In genomic region chr4:126611900-126612299, GRCh38 we compare ENCODE assay signal across 27 cellular contexts.
A peak's percentile ranks its signal among the peaks of the same experiment; 100 is the strongest.
DNase-seq lines count a peak whose midpoint lies in the region; FAIRE-seq and TF ChIP-seq lines count a peak whose summit lies in the region.
"Had no signal": no experiment of that assay in that cellular context is flagged by ENCODE, and none has a peak within 500 bp of the region (broad histone marks: within the 10 kb centered on the region; RNA-seq: fewer than 3 reads in every experiment).

No MANE protein-coding gene starts in this region.

- H3K27ac ChIP-seq in astrocyte (ENCODE audit: low read depth, low read length) (no peak overlapping the region), adrenal gland (no peak overlapping the region)
- H3K27ac ChIP-seq: A549, body of pancreas, testis, vagina had no signal

- H4K20me1 ChIP-seq in astrocyte (ENCODE audit: insufficient read depth, low read length) = no peaks in the 10 kb centered on the region

- H3K27ac Mint-ChIP-seq in HFFc6 (no peak overlapping the region), astrocyte (ENCODE audit: unreplicated experiment) (no peak overlapping the region)
- H3K27ac Mint-ChIP-seq: activated naive CD4-positive, alpha-beta T cell treated with anti-CD3 and anti-CD28 coated beads, Interleukin-2, amount 50 U/mL, for 24 hours; activated T-cell treated with anti-CD3 and anti-CD28 coated beads, Interleukin-2, amount 50 U/mL, for 72 hours; CD8-positive, alpha-beta memory T cell; naive B cell had no signal

- no peak for TF ChIP-seq CTCF in HFFc6 (IDR thresholded peaks at IDR 0.05)
- no peak for TF ChIP-seq CTCF in astrocyte (IDR thresholded peaks at IDR 0.05; ENCODE audit: insufficient read depth, low read depth, low read length)
- TF ChIP-seq CTCF in fibroblast of villous mesenchyme (IDR thresholded peaks at IDR 0.05; ENCODE audit: insufficient read depth, low read depth, low read length) = no peak
- TF ChIP-seq CTCF in adrenal gland (IDR thresholded peaks at IDR 0.05) = no peak

- H3K4me3 Mint-ChIP-seq in HFFc6 (no peak overlapping the region), astrocyte (ENCODE audit: unreplicated experiment) (no peak overlapping the region)
- H3K4me3 Mint-ChIP-seq: activated naive CD4-positive, alpha-beta T cell treated with anti-CD3 and anti-CD28 coated beads, Interleukin-2, amount 50 U/mL, for 24 hours; activated T-cell treated with anti-CD3 and anti-CD28 coated beads, Interleukin-2, amount 50 U/mL, for 72 hours; CD8-positive, alpha-beta memory T cell; naive B cell had no signal

- no peaks in the 10 kb centered on the region for H3K27me3 ChIP-seq in astrocyte (ENCODE audit: insufficient read depth, low read length)
- no peaks in the 10 kb centered on the region for H3K27me3 ChIP-seq in adrenal gland
- H3K27me3 ChIP-seq: body of pancreas, testis, vagina had no signal

- H3K27me3 Mint-ChIP-seq in HFFc6 (ENCODE audit: insufficient read depth) (no peaks in the 10 kb centered on the region), astrocyte (ENCODE audit: low read depth, unreplicated experiment) (no peaks in the 10 kb centered on the region)
- H3K27me3 Mint-ChIP-seq: activated naive CD4-positive, alpha-beta T cell treated with anti-CD3 and anti-CD28 coated beads, Interleukin-2, amount 50 U/mL, for 24 hours; CD8-positive, alpha-beta memory T cell; naive B cell had no signal

- no peak overlapping the region for H3K4me3 ChIP-seq in astrocyte (ENCODE audit: insufficient read depth, low read depth, low read length)
- H3K4me3 ChIP-seq in fibroblast of villous mesenchyme (ENCODE audit: low read depth, low read length) = no peak overlapping the region
- no peak overlapping the region for H3K4me3 ChIP-seq in adrenal gland
- H3K4me3 ChIP-seq: A549, body of pancreas, testis, vagina had no signal

- H3K9me3 ChIP-seq in astrocyte (ENCODE audit: insufficient read depth, low read depth, low read length) = no peaks in the 10 kb centered on the region
- H3K9me3 ChIP-seq in adrenal gland (replicated peaks in 1 of 3) = no peaks in the 10 kb centered on the region
- H3K9me3 ChIP-seq: A549, body of pancreas, testis, vagina had no signal

- intact Hi-C loops in adrenal gland (cut with DNase I) = no loop called here

- no peak for TF ChIP-seq POLR2A in adrenal gland (IDR thresholded peaks at IDR 0.05)

- H3K9me3 Mint-ChIP-seq in HFFc6 = no peaks in the 10 kb centered on the region
- H3K9me3 Mint-ChIP-seq in astrocyte (ENCODE audit: unreplicated experiment) = no peaks in the 10 kb centered on the region

- H3K36me3 Mint-ChIP-seq in HFFc6 (ENCODE audit: low read depth) = no peaks in the 10 kb centered on the region
- H3K36me3 Mint-ChIP-seq in astrocyte (ENCODE audit: low read depth, unreplicated experiment) = no peaks in the 10 kb centered on the region
- H3K36me3 Mint-ChIP-seq: activated naive CD4-positive, alpha-beta T cell treated with anti-CD3 and anti-CD28 coated beads, Interleukin-2, amount 50 U/mL, for 24 hours; CD8-positive, alpha-beta memory T cell; naive B cell had no signal

- no peak overlapping the region for H3K4me2 ChIP-seq in astrocyte (ENCODE audit: low read length)
- H3K4me2 ChIP-seq: A549 had no signal

- 43 to 54% (median 47%) methylated on average over 4 of the region's 4 CpGs for WGBS in adrenal gland, 4 donors

- H3K36me3 ChIP-seq in astrocyte (ENCODE audit: insufficient read depth, low read length) (no peaks in the 10 kb centered on the region), adrenal gland (replicated peaks in 1 of 2) (no peaks in the 10 kb centered on the region)
- H3K36me3 ChIP-seq: vagina had no signal

- H3K9ac ChIP-seq in astrocyte (ENCODE audit: low read length) = no peak overlapping the region

- no peak overlapping the region for H2AFZ ChIP-seq in astrocyte (ENCODE audit: low read depth, low read length)

- peaks cover 4% of the 10 kb centered on the region; the same call in 1 of the 2 replicates for H3K4me1 Mint-ChIP-seq in HFFc6 (ENCODE audit: low read depth)
- H3K4me1 Mint-ChIP-seq in astrocyte (ENCODE audit: low read depth, unreplicated experiment) = no peaks in the 10 kb centered on the region
- H3K4me1 Mint-ChIP-seq: activated naive CD4-positive, alpha-beta T cell treated with anti-CD3 and anti-CD28 coated beads, Interleukin-2, amount 50 U/mL, for 24 hours; CD8-positive, alpha-beta memory T cell; naive B cell had no signal

- FAIRE-seq in astrocyte (lab: Jason Lieb, UNC) = no peak
- FAIRE-seq: A549, endometrium, frontal cortex had no signal

- DNase-seq in AG08395 (ENCODE audit: low spot score) (peak; percentile 57), HFFc6 (peak; percentile 37), astrocyte (ENCODE audit: low read depth) (peak; percentile 34), fibroblast of villous mesenchyme (ENCODE audit: low read depth) (peak; percentile 50), DMS 273 treated with DMSO at 0.1 percent for 48 hours (lab: John Stamatoyannopoulos, UW) (no peak), NCI-H2029 treated with DMSO at 0.1 percent for 48 hours (lab: John Stamatoyannopoulos, UW) (no peak), adrenal gland (no peak)
- DNase-seq in activated T-cell treated with anti-CD3 and anti-CD28 coated beads, Interleukin-2, amount 50 U/mL, for 48 hours = no peak
- DNase-seq: activated CD4-positive, alpha-beta T cell treated with anti-CD3 and anti-CD28 coated beads for 1 hour; activated CD8-positive, alpha-beta memory T cell treated with anti-CD3 and anti-CD28 coated beads for 24 hours; activated T-cell treated with anti-CD3 and anti-CD28 coated beads, Interleukin-2, amount 50 U/mL, for 72 hours; body of pancreas; CD8-positive, alpha-beta memory T cell; cortex of kidney; kidney glomerular epithelial cell; mesendoderm; naive B cell; NCI-H1417; NCI-H524 treated with DMSO at 0.1 percent for 48 hours; right cardiac atrium; T-helper 9 cell; testis had no signal

- H3K4me1 ChIP-seq in astrocyte (ENCODE audit: insufficient read depth, low read length) = no peaks in the 10 kb centered on the region
- no peaks in the 10 kb centered on the region for H3K4me1 ChIP-seq in adrenal gland (replicated peaks in 1 of 2)
- H3K4me1 ChIP-seq: A549, body of pancreas, testis, vagina had no signal

- H3K79me2 ChIP-seq in astrocyte (ENCODE audit: insufficient read depth, low read length) = no peaks in the 10 kb centered on the region

Comparison
In these comparisons a context has a peak if more than half of its experiments do, and no peak if none do; other contexts are left out.
1. DNase-seq: peak in AG08395 (single experiment), HFFc6 (single experiment), astrocyte (single experiment) and fibroblast of villous mesenchyme (single experiment); none in DMS 273 treated with DMSO at 0.1 percent for 48 hours (single experiment), NCI-H2029 treated with DMSO at 0.1 percent for 48 hours (single experiment), adrenal gland (0 of 7) and activated T-cell treated with anti-CD3 and anti-CD28 coated beads, Interleukin-2, amount 50 U/mL, for 48 hours (0 of 2).